ENCODE assay signal across 19 cellular contexts in genomic region chr7:17488829-17489228, GRCh38.
DNase-seq lines count a peak whose midpoint lies in the region; ATAC-seq and TF ChIP-seq lines count a peak whose summit lies in the region.
"Had no signal": no experiment of that assay in that cellular context is flagged by ENCODE, and none has a peak within 500 bp of the region (broad histone marks: within the 10 kb centered on the region; RNA-seq: fewer than 3 reads in every experiment).

No MANE protein-coding gene starts in this region.

- H3K36me3 Mint-ChIP-seq in WTC11, result no peaks in the 10 kb centered on the region
- H3K36me3 Mint-ChIP-seq in stimulated activated effector memory CD8-positive, alpha-beta T cell treated with anti-CD3 and anti-CD28 coated beads, Interleukin-12 subunit alpha, Interleukin-12 subunit beta, amount 100 ng/mL, for 72 hours, result no peaks in the 10 kb centered on the region

- peak overlapping the region; percentile 25; the same call in 1 of the 2 replicates for H3K27ac Mint-ChIP-seq in WTC11
- H3K27ac Mint-ChIP-seq in stimulated activated effector memory CD8-positive, alpha-beta T cell treated with anti-CD3 and anti-CD28 coated beads, Interleukin-12 subunit alpha, Interleukin-12 subunit beta, amount 100 ng/mL, for 72 hours, result no peak overlapping the region

- POLR2A ChIA-PET in WTC11 (lab: Charles Lee), result no interaction called here

- CTCF ChIA-PET in WTC11 (lab: Charles Lee), result no interaction called here

- DNase-seq in NCI-H146 treated with DMSO at 0.1 percent for 48 hours (lab: John Stamatoyannopoulos, UW; ENCODE audit: unreplicated experiment) (peak; percentile 93), NOMO-1 treated with dmso at 0.1 percent for 144 hours (lab: John Stamatoyannopoulos, UW; ENCODE audit: unreplicated experiment) (peak; percentile 24), WTC11 (ENCODE audit: low spot score) (no peak), germinal center (ENCODE audit: low spot score) (no peak)
- no peak for DNase-seq in stimulated activated effector memory CD8-positive, alpha-beta T cell treated with anti-CD3 and anti-CD28 coated beads, Interleukin-12 subunit alpha, Interleukin-12 subunit beta, amount 100 ng/mL, for 72 hours (ENCODE audit: low spot score in 2 of 2)
- DNase-seq: ACHN, AML-193, Caco-2, DMS79, GM23248, HCEC 1CT, NCI-H1048, NCI-H1436 treated with DMSO at 0.1 percent for 48 hours, NCI-H2107, NCI-H345, NCI-H526 treated with DMSO at 0.1 percent for 48 hours, SW 1271 had no signal

- H3K4me1 Mint-ChIP-seq in WTC11, result peaks cover 30% of the 10 kb centered on the region
- peaks cover 8% of the 10 kb centered on the region for H3K4me1 Mint-ChIP-seq in stimulated activated effector memory CD8-positive, alpha-beta T cell treated with anti-CD3 and anti-CD28 coated beads, Interleukin-12 subunit alpha, Interleukin-12 subunit beta, amount 100 ng/mL, for 72 hours

- TF ChIP-seq CTCF in WTC11 (IDR thresholded peaks at IDR 0.05), result no peak

- no peak overlapping the region for H3K4me3 Mint-ChIP-seq in WTC11
- no peak overlapping the region for H3K4me3 Mint-ChIP-seq in stimulated activated effector memory CD8-positive, alpha-beta T cell treated with anti-CD3 and anti-CD28 coated beads, Interleukin-12 subunit alpha, Interleukin-12 subunit beta, amount 100 ng/mL, for 72 hours

- 0 out of 2 replicates have a peak, but pooled peaks cover 6% of the 10 kb centered on the region for H3K9me3 Mint-ChIP-seq in WTC11
- H3K9me3 Mint-ChIP-seq in stimulated activated effector memory CD8-positive, alpha-beta T cell treated with anti-CD3 and anti-CD28 coated beads, Interleukin-12 subunit alpha, Interleukin-12 subunit beta, amount 100 ng/mL, for 72 hours, result no peaks in the 10 kb centered on the region

- ATAC-seq in GM18868 (IDR thresholded peaks at IDR 0.05; ENCODE audit: unreplicated experiment), result peak; percentile 32
- ATAC-seq in WTC11, result peak; percentile 76
- no peak for ATAC-seq in stimulated activated effector memory CD8-positive, alpha-beta T cell treated with anti-CD3 and anti-CD28 coated beads, Interleukin-12 subunit alpha, Interleukin-12 subunit beta, amount 100 ng/mL, for 72 hours
- ATAC-seq in HG03571 (IDR thresholded peaks at IDR 0.05; ENCODE audit: unreplicated experiment), result no peak

- H3K27me3 Mint-ChIP-seq in WTC11 (ENCODE audit: low read depth), result no peaks in the 10 kb centered on the region

TF ChIP-seq in WTC11, 78 proteins besides CTCF, POLR2A, EP300 and RAD21 (continues in another document):
- no peak for TF ChIP-seq ZNF263 (CRISPR knock-in tag; IDR thresholded peaks at IDR 0.05; ENCODE audit: low read depth)
- no peak for TF ChIP-seq ETV6 (CRISPR knock-in tag; IDR thresholded peaks at IDR 0.05)
- TF ChIP-seq ZNF425 (CRISPR knock-in tag; conservative IDR thresholded peaks at IDR 0.05), result no peak
- no peak for TF ChIP-seq HMGA2 (CRISPR knock-in tag; IDR thresholded peaks at IDR 0.05)
- no peak for TF ChIP-seq NFYB (CRISPR knock-in tag; conservative IDR thresholded peaks at IDR 0.05; ENCODE audit: low read depth)
- no peak for TF ChIP-seq E2F4 (CRISPR knock-in tag; IDR thresholded peaks at IDR 0.05; ENCODE audit: borderline replicate concordance, low read depth)
- TF ChIP-seq ZNF281 (CRISPR knock-in tag; IDR thresholded peaks at IDR 0.05), result no peak
- TF ChIP-seq GABPB1 (CRISPR knock-in tag; IDR thresholded peaks at IDR 0.05), result no peak
- TF ChIP-seq ZNF512 (CRISPR knock-in tag; IDR thresholded peaks at IDR 0.05; ENCODE audit: borderline replicate concordance), result no peak
- TF ChIP-seq NR1H2 (CRISPR knock-in tag; IDR thresholded peaks at IDR 0.05), result no peak
- no peak for TF ChIP-seq AR (CRISPR knock-in tag; IDR thresholded peaks at IDR 0.05)
- no peak for TF ChIP-seq USF1 (CRISPR knock-in tag; IDR thresholded peaks at IDR 0.05)

Comparison
In these comparisons a context has a peak if more than half of its experiments do, and no peak if none do; other contexts are left out.
1. ATAC-seq: peak in GM18868 (single experiment) and WTC11 (single experiment); none in stimulated activated effector memory CD8-positive, alpha-beta T cell treated with anti-CD3 and anti-CD28 coated beads, Interleukin-12 subunit alpha, Interleukin-12 subunit beta, amount 100 ng/mL, for 72 hours (single experiment) and HG03571 (single experiment).
2. DNase-seq: peak in NCI-H146 treated with DMSO at 0.1 percent for 48 hours (single experiment) and NOMO-1 treated with dmso at 0.1 percent for 144 hours (single experiment); none in WTC11 (single experiment), stimulated activated effector memory CD8-positive, alpha-beta T cell treated with anti-CD3 and anti-CD28 coated beads, Interleukin-12 subunit alpha, Interleukin-12 subunit beta, amount 100 ng/mL, for 72 hours (0 of 2) and germinal center (single experiment).